Comparison of ENCODE assay signal across 19 cellular contexts in the genomic region with DNA sequence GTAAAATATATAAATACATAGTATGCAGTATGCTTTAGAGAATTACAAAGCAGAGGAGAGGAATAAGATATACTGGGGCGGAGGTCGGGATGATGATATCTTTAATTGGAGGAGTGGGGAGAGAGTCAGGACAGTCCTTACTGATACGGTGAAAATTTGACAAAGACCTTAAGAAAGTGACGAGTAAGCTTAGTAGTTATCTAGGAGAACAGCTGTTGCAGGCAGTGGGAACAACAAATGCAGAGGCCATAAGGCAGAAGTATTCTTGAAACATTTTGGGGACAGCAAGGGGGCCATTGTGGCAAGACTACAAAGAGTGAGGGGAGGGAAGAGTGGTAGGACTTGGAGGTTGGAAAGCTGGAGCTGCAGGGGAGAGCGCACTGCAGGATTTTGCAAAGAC. TPM values are rescaled to one million over a fixed set of nuclear protein-coding genes. Genes with fewer than 3 reads are reported as not detected.
DNase-seq lines count a peak whose midpoint lies in the region.
"Had no signal": no experiment of that assay in that cellular context is flagged by ENCODE, and none has a peak within 500 bp of the region (broad histone marks: within the 10 kb centered on the region; RNA-seq: fewer than 3 reads in every experiment).

No MANE protein-coding gene starts in this region.

- no peak overlapping the region for H3K14ac ChIP-seq in neuronal stem cell (ENCODE audit: low read length)

- H3K27me3 Mint-ChIP-seq in activated T-helper 1 cell treated with anti-CD3 and anti-CD28 coated beads, Interleukin-12 subunit alpha, Interleukin-12 subunit beta, Interleukin-2, Interleukin-4 antibody, amounts not matched to agents 30 ng/mL and 10 ng/mL and 1 ng/mL, durations not matched to agents 14 hours and 24 hours and 36 hours (ENCODE audit: insufficient read depth) = no peaks in the 10 kb centered on the region
- H3K27me3 Mint-ChIP-seq: B cell; CD4-positive, CD25-positive, alpha-beta regulatory T cell had no signal

- H3K79me2 ChIP-seq in mesendoderm (ENCODE audit: control insufficient read depth, insufficient read depth, low read length) = no peaks in the 10 kb centered on the region

- H3K4me2 ChIP-seq in mesendoderm (ENCODE audit: low read length) (no peak overlapping the region), neuronal stem cell (ENCODE audit: insufficient read depth, low read length, poor library complexity, severe bottlenecking) (no peak overlapping the region)
- H3K4me2 ChIP-seq: BLaER1, GM23338 had no signal

- no peak overlapping the region for H2AFZ ChIP-seq in neuronal stem cell (ENCODE audit: low read length)
- H2AFZ ChIP-seq: GM23338 had no signal

- H2AK5ac ChIP-seq in mesendoderm (ENCODE audit: low read length) (no peak overlapping the region), neuronal stem cell (ENCODE audit: low read depth, low read length) (no peak overlapping the region)

- H3K4ac ChIP-seq in mesendoderm (ENCODE audit: low read depth, low read length) = no peak overlapping the region
- H3K4ac ChIP-seq in neuronal stem cell (ENCODE audit: low read length) = no peak overlapping the region

- peaks cover 14% of the 10 kb centered on the region for H3K36me3 Mint-ChIP-seq in activated T-helper 1 cell treated with anti-CD3 and anti-CD28 coated beads, Interleukin-12 subunit alpha, Interleukin-12 subunit beta, Interleukin-2, Interleukin-4 antibody, amounts not matched to agents 30 ng/mL and 10 ng/mL and 1 ng/mL, durations not matched to agents 14 hours and 24 hours and 36 hours (ENCODE audit: low read depth)

- H2BK5ac ChIP-seq in mesendoderm (ENCODE audit: low read length) (peak overlapping the region; percentile 10), neuronal stem cell (ENCODE audit: low read length) (no peak overlapping the region)

- peaks cover 4% of the 10 kb centered on the region for H3K36me3 ChIP-seq in mesendoderm (ENCODE audit: control insufficient read depth, insufficient read depth, low read length)
- H3K36me3 ChIP-seq in neuronal stem cell (replicated peaks in 1 of 2; ENCODE audit: control insufficient read depth in 2 of 2, insufficient read depth in 2 of 2, low read length in 2 of 2) = peaks cover 17 to 78% of the 10 kb centered on the region in 2 donors

- H3K4me3 Mint-ChIP-seq in activated T-helper 1 cell treated with anti-CD3 and anti-CD28 coated beads, Interleukin-12 subunit alpha, Interleukin-12 subunit beta, Interleukin-2, Interleukin-4 antibody, amounts not matched to agents 30 ng/mL and 10 ng/mL and 1 ng/mL, durations not matched to agents 14 hours and 24 hours and 36 hours = no peak overlapping the region
- H3K4me3 Mint-ChIP-seq: B cell; CD4-positive, CD25-positive, alpha-beta regulatory T cell; CD8-positive, alpha-beta T cell; GM23338 had no signal

- H3K4me1 Mint-ChIP-seq in activated T-helper 1 cell treated with anti-CD3 and anti-CD28 coated beads, Interleukin-12 subunit alpha, Interleukin-12 subunit beta, Interleukin-2, Interleukin-4 antibody, amounts not matched to agents 30 ng/mL and 10 ng/mL and 1 ng/mL, durations not matched to agents 14 hours and 24 hours and 36 hours (ENCODE audit: low read depth) = peaks cover 9% of the 10 kb centered on the region
- H3K4me1 Mint-ChIP-seq: B cell had no signal

- no peak overlapping the region for H4K91ac ChIP-seq in neuronal stem cell (ENCODE audit: low read depth, low read length, poor library complexity)

- peak overlapping the region; percentile 53 for H3K56ac ChIP-seq in mesendoderm (ENCODE audit: low read length)

- H3K18ac ChIP-seq in mesendoderm (ENCODE audit: low read length) = no peak overlapping the region
- no peak overlapping the region for H3K18ac ChIP-seq in neuronal stem cell (ENCODE audit: low read length)

- no peak overlapping the region for H2BK12ac ChIP-seq in neuronal stem cell (ENCODE audit: low read length)

- DNase-seq in OCI-M1 (lab: John Stamatoyannopoulos, UW) = peak; percentile 18
- DNase-seq in mesendoderm = peak; percentile 29
- DNase-seq in activated T-helper 1 cell treated with anti-CD3 and anti-CD28 coated beads, Interleukin-12 subunit alpha, Interleukin-12 subunit beta, Interleukin-2, Interleukin-4 antibody, amounts not matched to agents 30 ng/mL and 10 ng/mL and 1 ng/mL, durations not matched to agents 14 hours and 24 hours and 36 hours (ENCODE audit: low spot score) = no peak
- no peak for DNase-seq in DMS79 (lab: John Stamatoyannopoulos, UW)
- DNase-seq in neuronal stem cell (ENCODE audit: low spot score) = no peak
- DNase-seq: Caco-2; CD4-positive, CD25-positive, alpha-beta regulatory T cell; CD8-positive, alpha-beta T cell; DMS153; EL; GDM1 had no signal

- H2BK120ac ChIP-seq in mesendoderm (ENCODE audit: low read depth, low read length) (no peak overlapping the region), neuronal stem cell (ENCODE audit: low read depth, low read length) (no peak overlapping the region)

- H3K9ac ChIP-seq in mesendoderm (ENCODE audit: low read length) (no peak overlapping the region), neuronal stem cell (ENCODE audit: low read depth, low read length, poor library complexity) (no peak overlapping the region)
- H3K9ac ChIP-seq: BLaER1 had no signal

- H3K9me3 ChIP-seq in neuronal stem cell (replicated peaks in 1 of 2; ENCODE audit: control insufficient read depth in 2 of 2, insufficient read depth in 1 of 2, low read depth in 1 of 2, low read length in 2 of 2) = no peaks in the 10 kb centered on the region
- H3K9me3 ChIP-seq: BLaER1, Caco-2 had no signal

- H2BK15ac ChIP-seq in mesendoderm (replicated peaks; ENCODE audit: low read depth) = no peak overlapping the region
- no peak overlapping the region for H2BK15ac ChIP-seq in neuronal stem cell (ENCODE audit: low read length)

- peak overlapping the region; percentile 66 for H3K27ac ChIP-seq in angular gyrus (ENCODE audit: low read depth, low read length)
- H3K27ac ChIP-seq in mesendoderm (ENCODE audit: low read depth, low read length) = peak overlapping the region; percentile 20
- no peak overlapping the region for H3K27ac ChIP-seq in neuronal stem cell (replicated peaks; ENCODE audit: low read length)
- H3K27ac ChIP-seq: 22Rv1, BLaER1, C4-2B had no signal

- no peak overlapping the region for H4K5ac ChIP-seq in mesendoderm (ENCODE audit: low read length)

- WGBS in mesendoderm (ENCODE audit: extremely low coverage, insufficient coverage, low lambda C conversion rate) = no CpG with 5 or more reads among the region's 5 CpGs
- no CpG with 5 or more reads among the region's 5 CpGs for WGBS in neuronal stem cell (ENCODE audit: extremely low coverage in 2 of 2, insufficient read length in 2 of 2, insufficient replicate concordance in 1 of 2), 2 donors

- H3K79me1 ChIP-seq in mesendoderm (ENCODE audit: low read length) = peaks cover 2% of the 10 kb centered on the region
- H3K79me1 ChIP-seq in neuronal stem cell (ENCODE audit: low read depth, low read length) = peaks cover 1% of the 10 kb centered on the region

- no peak overlapping the region for H3K27ac Mint-ChIP-seq in activated T-helper 1 cell treated with anti-CD3 and anti-CD28 coated beads, Interleukin-12 subunit alpha, Interleukin-12 subunit beta, Interleukin-2, Interleukin-4 antibody, amounts not matched to agents 30 ng/mL and 10 ng/mL and 1 ng/mL, durations not matched to agents 14 hours and 24 hours and 36 hours
- H3K27ac Mint-ChIP-seq: CD4-positive, CD25-positive, alpha-beta regulatory T cell; CD8-positive, alpha-beta T cell had no signal

- no peak overlapping the region for H3K23ac ChIP-seq in mesendoderm (ENCODE audit: low read length)
- no peak overlapping the region for H3K23ac ChIP-seq in neuronal stem cell (ENCODE audit: low read depth, low read length, poor library complexity)

- H4K8ac ChIP-seq in mesendoderm (ENCODE audit: low read depth, low read length) (no peak overlapping the region), neuronal stem cell (ENCODE audit: low read depth, low read length) (no peak overlapping the region)

- no peaks in the 10 kb centered on the region for H3K9me3 Mint-ChIP-seq in activated T-helper 1 cell treated with anti-CD3 and anti-CD28 coated beads, Interleukin-12 subunit alpha, Interleukin-12 subunit beta, Interleukin-2, Interleukin-4 antibody, amounts not matched to agents 30 ng/mL and 10 ng/mL and 1 ng/mL, durations not matched to agents 14 hours and 24 hours and 36 hours
- H3K9me3 Mint-ChIP-seq: CD4-positive, CD25-positive, alpha-beta regulatory T cell; CD8-positive, alpha-beta T cell; GM23338; H9 had no signal

- H3K4me1 ChIP-seq in mesendoderm (ENCODE audit: control insufficient read depth, low read depth, low read length) = peaks cover 10% of the 10 kb centered on the region
- H3K4me1 ChIP-seq in neuronal stem cell (ENCODE audit: control insufficient read depth in 2 of 2, insufficient read depth in 1 of 2, low read depth in 1 of 2, low read length in 2 of 2) = no peaks in the 10 kb centered on the region
- H3K4me1 ChIP-seq: BLaER1, Caco-2 had no signal

- intact Hi-C loops in activated T-helper 1 cell treated with anti-CD3 and anti-CD28 coated beads, Interleukin-12 subunit alpha, Interleukin-12 subunit beta, Interleukin-2, Interleukin-4 antibody, amounts not matched to agents 30 ng/mL and 10 ng/mL and 1 ng/mL, durations not matched to agents 14 hours and 24 hours and 36 hours (cut with micrococcal nuclease) = no loop called here

- H3K4me3 ChIP-seq in mesendoderm (ENCODE audit: low read length) = no peak overlapping the region
- no peak overlapping the region for H3K4me3 ChIP-seq in neuronal stem cell (ENCODE audit: low read length in 2 of 2)
- H3K4me3 ChIP-seq: BLaER1, GM12878, GM23338 had no signal

- no peaks in the 10 kb centered on the region for H3K27me3 ChIP-seq in mesendoderm (ENCODE audit: insufficient read depth, low read length, poor library complexity)
- H3K27me3 ChIP-seq in neuronal stem cell (ENCODE audit: control insufficient read depth in 3 of 3, insufficient read depth in 3 of 3, low read depth in 1 of 3, low read length in 3 of 3) = no peaks in the 10 kb centered on the region
- H3K27me3 ChIP-seq: BLaER1 had no signal

RNA-seq across cellular contexts. Expression of a gene that starts 22.3 kb away (rescaled TPM):
- polyA plus RNA-seq in mesendoderm (2013, experiment 1 of 2) = 114 TPM
- 117 TPM for polyA plus RNA-seq in mesendoderm (2013, experiment 2 of 2)
- 130 and 135 TPM in 2 replicates for total RNA-seq in activated T-helper 1 cell treated with anti-CD3 and anti-CD28 coated beads, Interleukin-12 subunit alpha, Interleukin-12 subunit beta, Interleukin-2, Interleukin-4 antibody, amounts not matched to agents 30 ng/mL and 10 ng/mL and 1 ng/mL, durations not matched to agents 14 hours and 24 hours and 36 hours
- 31.8 TPM for polyA plus RNA-seq in neuronal stem cell (2013, experiment 1 of 2)
- polyA plus RNA-seq in neuronal stem cell (2013, experiment 2 of 2) = 32.6 TPM

RNA-seq across cellular contexts. Expression of a gene that starts 43.6 kb away (rescaled TPM):
- polyA plus RNA-seq in mesendoderm (2013, experiment 1 of 2) = 30.6 TPM
- 29.9 TPM for polyA plus RNA-seq in mesendoderm (2013, experiment 2 of 2)
- 19.3 and 19.9 TPM in 2 replicates for total RNA-seq in activated T-helper 1 cell treated with anti-CD3 and anti-CD28 coated beads, Interleukin-12 subunit alpha, Interleukin-12 subunit beta, Interleukin-2, Interleukin-4 antibody, amounts not matched to agents 30 ng/mL and 10 ng/mL and 1 ng/mL, durations not matched to agents 14 hours and 24 hours and 36 hours
- 14.9 TPM for polyA plus RNA-seq in neuronal stem cell (2013, experiment 1 of 2)
- polyA plus RNA-seq in neuronal stem cell (2013, experiment 2 of 2) = 15.3 TPM

RNA-seq across cellular contexts. Expression of a gene that starts 46.2 kb away (rescaled TPM):
- 16.5 TPM for polyA plus RNA-seq in mesendoderm (2013, experiment 1 of 2)
- 17.5 TPM for polyA plus RNA-seq in mesendoderm (2013, experiment 2 of 2)
- 25.8 and 27.6 TPM in 2 replicates for total RNA-seq in activated T-helper 1 cell treated with anti-CD3 and anti-CD28 coated beads, Interleukin-12 subunit alpha, Interleukin-12 subunit beta, Interleukin-2, Interleukin-4 antibody, amounts not matched to agents 30 ng/mL and 10 ng/mL and 1 ng/mL, durations not matched to agents 14 hours and 24 hours and 36 hours
- 18.0 TPM for polyA plus RNA-seq in neuronal stem cell (2013, experiment 1 of 2)
- 18.9 TPM for polyA plus RNA-seq in neuronal stem cell (2013, experiment 2 of 2)

Comparison
In these comparisons a context has a peak if more than half of its experiments do, and no peak if none do; other contexts are left out.
1. DNase-seq: peak in OCI-M1 (single experiment) and mesendoderm (single experiment); none in activated T-helper 1 cell treated with anti-CD3 and anti-CD28 coated beads, Interleukin-12 subunit alpha, Interleukin-12 subunit beta, Interleukin-2, Interleukin-4 antibody, amounts not matched to agents 30 ng/mL and 10 ng/mL and 1 ng/mL, durations not matched to agents 14 hours and 24 hours and 36 hours (single experiment), DMS79 (single experiment) and neuronal stem cell (single experiment).